11 cellular contexts compared by ENCODE assay signal in genomic region chr17:69434164-69434579, GRCh38. TPM values are rescaled to one million over a fixed set of nuclear protein-coding genes. Genes with fewer than 3 reads are reported as not detected.
DNase-seq lines count a peak whose midpoint lies in the region; ATAC-seq, FAIRE-seq and TF ChIP-seq lines count a peak whose summit lies in the region.
"Had no signal": no experiment of that assay in that cellular context is flagged by ENCODE, and none has a peak within 500 bp of the region (broad histone marks: within the 10 kb centered on the region; RNA-seq: fewer than 3 reads in every experiment).

No MANE protein-coding gene starts in this region.

- peaks cover 7% of the 10 kb centered on the region for H3K36me3 Mint-ChIP-seq in activated naive CD8-positive, alpha-beta T cell treated with anti-CD3 and anti-CD28 coated beads, Interleukin-2, amount 50 U/mL, for 24 hours (ENCODE audit: low read depth)

- H3K36me3 ChIP-seq in HepG2 (replicated peaks in 1 of 2; ENCODE audit: control insufficient read depth in 1 of 2, insufficient read depth in 2 of 2, low read length in 2 of 2) (no peaks in the 10 kb centered on the region), right lobe of liver (no peaks in the 10 kb centered on the region), iPS-20b (ENCODE audit: insufficient read depth, low read depth, low read length) (no peaks in the 10 kb centered on the region), aorta (ENCODE audit: control insufficient read depth in 1 of 2, insufficient read depth in 2 of 2, low read length in 1 of 2) (no peaks in the 10 kb centered on the region)

- H3K4me2 ChIP-seq in HepG2 (ENCODE audit: low read depth, low read length) = no peak overlapping the region
- H3K4me2 ChIP-seq: KMS-11 had no signal

- H3K4me3 ChIP-seq in HepG2 (replicated peaks in 1 of 3; ENCODE audit: insufficient read depth in 1 of 3, low read depth in 2 of 3, low read length in 3 of 3) = no peak overlapping the region
- H3K4me3 ChIP-seq in right lobe of liver = no peak overlapping the region
- H3K4me3 ChIP-seq in iPS-20b (ENCODE audit: low read length) = no peak overlapping the region
- H3K4me3 ChIP-seq in aorta (ENCODE audit: low read length in 2 of 2) = no peak overlapping the region

- ATAC-seq in HepG2 = no peak
- ATAC-seq in right lobe of liver = no peak
- peak; percentile 40 for ATAC-seq in activated naive CD8-positive, alpha-beta T cell treated with anti-CD3 and anti-CD28 coated beads, Interleukin-2, amount 50 U/mL, for 24 hours
- ATAC-seq in aorta (ENCODE audit: low FRiP score) = peak; percentile 11
- ATAC-seq in GM18861 (IDR thresholded peaks at IDR 0.05; ENCODE audit: unreplicated experiment) = no peak

- TF ChIP-seq CTCF in HepG2 (CRISPR knock-in tag; IDR thresholded peaks at IDR 0.05) (no peak), right lobe of liver (IDR thresholded peaks at IDR 0.05) (no peak)

- H3K9ac ChIP-seq in HepG2 (ENCODE audit: insufficient read depth, low read depth, low read length) (no peak overlapping the region), iPS-20b (ENCODE audit: low read depth, low read length) (no peak overlapping the region)
- H3K9ac ChIP-seq: KMS-11 had no signal

- peak; percentile 15 for FAIRE-seq in HepG2 (lab: Jason Lieb, UNC)

- no peak overlapping the region for H3K27ac Mint-ChIP-seq in activated naive CD8-positive, alpha-beta T cell treated with anti-CD3 and anti-CD28 coated beads, Interleukin-2, amount 50 U/mL, for 24 hours
- H3K27ac Mint-ChIP-seq: activated naive CD4-positive, alpha-beta T cell treated with anti-CD3 and anti-CD28 coated beads for 36 hours; HFFc6 had no signal

- no peak for TF ChIP-seq EP300 in HepG2 (IDR thresholded peaks at IDR 0.05; ENCODE audit: low read depth in 2 of 2, low read length in 2 of 2)
- no peak for TF ChIP-seq EP300 in HepG2 (CRISPR knock-in tag; IDR thresholded peaks at IDR 0.05; ENCODE audit: borderline replicate concordance)

- 83% methylated on average over 3 of the region's 3 CpGs for WGBS in HepG2 (ENCODE audit: low lambda C conversion rate)
- WGBS in right lobe of liver (ENCODE audit: insufficient coverage, low coverage, low lambda C conversion rate, missing lambda C conversion rate) = 52% methylated on average over 3 of the region's 3 CpGs
- WGBS in aorta, 2 donors = 5 to 6% methylated on average over 3 of the region's 3 CpGs

- H3K79me2 ChIP-seq in HepG2 (ENCODE audit: insufficient read depth, low read length) = no peaks in the 10 kb centered on the region

- H3K4me1 ChIP-seq in HepG2 (ENCODE audit: insufficient read depth, low read length) (no peaks in the 10 kb centered on the region), right lobe of liver (no peaks in the 10 kb centered on the region), iPS-20b (ENCODE audit: insufficient read depth, low read length) (peaks cover 40% of the 10 kb centered on the region), aorta (ENCODE audit: control insufficient read depth in 1 of 2, insufficient read depth in 2 of 2, low read length in 2 of 2) (no peaks in the 10 kb centered on the region)

- no peak overlapping the region for H2AFZ ChIP-seq in HepG2 (ENCODE audit: low read length)

- H3K4me1 Mint-ChIP-seq in activated naive CD8-positive, alpha-beta T cell treated with anti-CD3 and anti-CD28 coated beads, Interleukin-2, amount 50 U/mL, for 24 hours = peaks cover 20% of the 10 kb centered on the region

- intact Hi-C loops in HepG2 (cut with micrococcal nuclease; ENCODE audit: unreplicated experiment) (no loop called here), right lobe of liver (cut with DNase I) (no loop called here), aorta (cut with DNase I) (no loop called here)

- no peaks in the 10 kb centered on the region for H4K20me1 ChIP-seq in HepG2 (ENCODE audit: insufficient read depth, low read length)

- POLR2A ChIA-PET in HepG2 (lab: Yijun Ruan, JAX) = no interaction called here

- H3K27me3 Mint-ChIP-seq in activated naive CD8-positive, alpha-beta T cell treated with anti-CD3 and anti-CD28 coated beads, Interleukin-2, amount 50 U/mL, for 24 hours = no peaks in the 10 kb centered on the region

- in situ Hi-C loops in HepG2 (cut with HindIII; ENCODE audit: extremely low pct_ligation_motif_present, low pct_unique_long_range_greater_than_20kb) = no loop called here

- H3K4me3 Mint-ChIP-seq in activated naive CD8-positive, alpha-beta T cell treated with anti-CD3 and anti-CD28 coated beads, Interleukin-2, amount 50 U/mL, for 24 hours = no peak overlapping the region
- H3K4me3 Mint-ChIP-seq: activated naive CD4-positive, alpha-beta T cell treated with anti-CD3 and anti-CD28 coated beads for 36 hours; HFFc6 had no signal

- no TSS peak for BruUV-seq in HepG2 (replicated peaks; lab: Mats Ljungman, UMichigan)

- no peaks in the 10 kb centered on the region for H3K27me3 ChIP-seq in HepG2 (ENCODE audit: control insufficient read depth in 1 of 2, insufficient read depth in 2 of 2, low read length in 2 of 2)
- H3K27me3 ChIP-seq in right lobe of liver = no peaks in the 10 kb centered on the region
- no peaks in the 10 kb centered on the region for H3K27me3 ChIP-seq in iPS-20b (ENCODE audit: insufficient read depth, low read length)
- H3K27me3 ChIP-seq in aorta (ENCODE audit: control insufficient read depth in 1 of 2, insufficient read depth in 2 of 2, low read length in 1 of 2) = no peaks in the 10 kb centered on the region

- TF ChIP-seq RAD21 in HepG2 (CRISPR knock-in tag; IDR thresholded peaks at IDR 0.05) = no peak

- peaks cover 4% of the 10 kb centered on the region for H3K9me3 Mint-ChIP-seq in activated naive CD8-positive, alpha-beta T cell treated with anti-CD3 and anti-CD28 coated beads, Interleukin-2, amount 50 U/mL, for 24 hours

- CTCF ChIA-PET in HepG2 (lab: Yijun Ruan, JAX; ENCODE audit: low intra/inter-chr PET ratio, low total read pairs) = no interaction called here

- no peak for TF ChIP-seq POLR2A in HepG2 (IDR thresholded peaks at IDR 0.05; ENCODE audit: insufficient read depth in 1 of 2, low read depth in 2 of 2, low read length in 2 of 2)
- TF ChIP-seq POLR2A in right lobe of liver (IDR thresholded peaks at IDR 0.05) = no peak

- DNase-seq in HepG2 (ENCODE audit: low spot score) (no peak), right lobe of liver (no peak), aorta (no peak)
- DNase-seq in activated naive CD8-positive, alpha-beta T cell treated with anti-CD3 and anti-CD28 coated beads, Interleukin-2, amount 50 U/mL, for 24 hours = no peak
- no peak for DNase-seq in stimulated activated CD8-positive, alpha-beta memory T cell treated with anti-CD3 and anti-CD28 coated beads, Interleukin-4, amount 100 ng/mL, for 48 hours
- no peak for DNase-seq in activated T-cell treated with anti-CD3 and anti-CD28 coated beads, Interleukin-2, amount 50 U/mL, for 1 hour
- DNase-seq: activated naive CD4-positive, alpha-beta T cell treated with anti-CD3 and anti-CD28 coated beads for 36 hours; HFFc6 had no signal

- H3K27ac ChIP-seq in HepG2 (ENCODE audit: extremely low read length, insufficient read depth, low read length) (no peak overlapping the region), right lobe of liver (no peak overlapping the region), iPS-20b (ENCODE audit: low read length) (peak overlapping the region; percentile 14), aorta (ENCODE audit: low read depth in 1 of 2, low read length in 2 of 2) (no peak overlapping the region)
- H3K27ac ChIP-seq: KMS-11 had no signal

- H3K9me3 ChIP-seq in HepG2 (ENCODE audit: low read length) (no peaks in the 10 kb centered on the region), right lobe of liver (no peaks in the 10 kb centered on the region), iPS-20b (ENCODE audit: insufficient read depth, low read depth, low read length) (no peaks in the 10 kb centered on the region), aorta (ENCODE audit: control insufficient read depth, low read length) (no peaks in the 10 kb centered on the region)

TF ChIP-seq in HepG2, 621 proteins besides CTCF, POLR2A, EP300 and RAD21 (continues in another document):
- TF ChIP-seq CSRNP2 (CRISPR knock-in tag; conservative IDR thresholded peaks at IDR 0.05; ENCODE audit: low read depth) (no peak), CHD2 (IDR thresholded peaks at IDR 0.05; ENCODE audit: low read depth, low read length) (no peak)

RNA-seq across cellular contexts. Expression of gene MAP2K6, which starts 19.7 kb away (rescaled TPM):
- total RNA-seq in HepG2 (2016; rRNA removed; fragmentation: Illumina TruSeq; extraction: Trizol) (33.6 and 48.4 TPM in 2 replicates), right lobe of liver (1 to 10 TPM; 1.8 to 3.6 (median 2.3) TPM), aorta (1 to 10 TPM; 3.4 to 6.4 TPM)
- total RNA-seq in HepG2 (2016; cell fraction: cytosol; rRNA removed; fragmentation: Illumina TruSeq; extraction: Trizol; ENCODE audit: low read depth) = 18.3 and 21.7 TPM in 2 replicates
- total RNA-seq in HepG2 (2016; cell fraction: insoluble cytoplasmic fraction; rRNA removed; fragmentation: Illumina TruSeq; extraction: Trizol) = 36.2 and 45.7 TPM in 2 replicates
- 39.5 and 42.7 TPM in 2 replicates for total RNA-seq in HepG2 (2016; cell fraction: membrane; rRNA removed; fragmentation: Illumina TruSeq; extraction: Trizol)
- total RNA-seq in HepG2 (2016; cell fraction: nucleus; rRNA removed; fragmentation: Illumina TruSeq; extraction: Trizol) = 16.9 and 22.6 TPM in 2 replicates
- polyA plus RNA-seq in HepG2 (2011; rRNA removed) (3.5 and 5.1 TPM in 2 replicates), aorta (1 to 10 TPM in 1 of 2 donors, under 1 TPM in 1; 0.75 to 4.3 TPM)
- polyA plus RNA-seq in HepG2 (2011; cell fraction: cytosol; rRNA removed) = 3.0 and 3.9 TPM in 2 replicates
- 1.6 and 1.8 TPM in 2 replicates for polyA plus RNA-seq in HepG2 (2011; cell fraction: nucleus; rRNA removed)
- polyA plus RNA-seq in HepG2 (2012) = 4.5 and 5.8 TPM in 2 replicates
- 14.9 and 18.7 TPM in 2 replicates for polyA plus RNA-seq in HepG2 (2016; cell fraction: cytosol; fragmentation: Illumina TruSeq; extraction: Trizol; ENCODE audit: low read depth)
- 28.6 and 35.3 TPM in 2 replicates for polyA plus RNA-seq in HepG2 (2016; cell fraction: insoluble cytoplasmic fraction; fragmentation: Illumina TruSeq; extraction: Trizol; ENCODE audit: low read depth)
- 23.6 and 28.6 TPM in 2 replicates for polyA plus RNA-seq in HepG2 (2016; cell fraction: membrane; fragmentation: Illumina TruSeq; extraction: Trizol; ENCODE audit: low read depth)
- 13.3 and 14.0 TPM in 2 replicates for polyA plus RNA-seq in HepG2 (2016; cell fraction: nucleus; fragmentation: Illumina TruSeq; extraction: Trizol; ENCODE audit: insufficient read depth, low read depth)
- 7.3 and 29.0 TPM in 2 replicates for polyA minus RNA-seq in HepG2 (2011; rRNA and poly(A)+ RNA removed; ENCODE audit: low replicate concordance)
- polyA minus RNA-seq in HepG2 (2011; cell fraction: cytosol; rRNA and poly(A)+ RNA removed) = 3.5 and 4.1 TPM in 2 replicates
- 7.3 and 9.3 TPM in 2 replicates for polyA minus RNA-seq in HepG2 (2011; cell fraction: nucleus; rRNA and poly(A)+ RNA removed)

Comparison
In these comparisons a context has a peak if more than half of its experiments do, and no peak if none do; other contexts are left out.
1. ATAC-seq: peak in activated naive CD8-positive, alpha-beta T cell treated with anti-CD3 and anti-CD28 coated beads, Interleukin-2, amount 50 U/mL, for 24 hours (single experiment) and aorta (single experiment); none in HepG2 (single experiment), right lobe of liver (0 of 4) and GM18861 (single experiment).